34 cellular contexts compared by ENCODE assay signal in the genomic region with DNA sequence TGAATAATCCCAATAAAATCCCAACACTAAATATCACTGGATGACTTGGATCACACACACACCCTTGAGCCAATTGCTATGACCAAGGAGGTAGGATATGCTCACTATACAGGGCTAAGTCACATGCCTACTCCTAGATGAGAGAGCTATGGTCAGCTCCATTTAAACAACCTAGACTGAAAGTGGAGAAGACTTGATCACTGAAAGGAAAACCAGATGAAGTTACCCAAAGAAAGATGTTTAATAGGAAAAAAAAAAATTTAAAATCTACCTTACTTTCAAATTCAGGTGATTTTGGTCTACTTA. TPM values are rescaled to one million over a fixed set of nuclear protein-coding genes. Genes with fewer than 3 reads are reported as not detected.
"Had no signal": no experiment of that assay in that cellular context is flagged by ENCODE, and none has a peak within 500 bp of the region (broad histone marks: within the 10 kb centered on the region; RNA-seq: fewer than 3 reads in every experiment).

No MANE protein-coding gene starts in this region.

- H3K9me3 ChIP-seq: ascending aorta, breast epithelium, colonic mucosa, esophagus squamous epithelium had no signal

- FAIRE-seq: endometrium had no signal

- H3K4me1 Mint-ChIP-seq: activated CD4-positive, alpha-beta memory T cell treated with anti-CD3 and anti-CD28 coated beads, Interleukin-2, amount 10 ng/mL, durations not matched to agents 7 days and 5 days; activated CD4-positive, alpha-beta T cell treated with anti-CD3 and anti-CD28 coated beads, Interleukin-2, amount 10 ng/mL, durations not matched to agents 7 days and 5 days; activated naive CD4-positive, alpha-beta T cell treated with anti-CD3 and anti-CD28 coated beads, Interleukin-2, amount 10 ng/mL, durations not matched to agents 7 days and 5 days; activated naive CD8-positive, alpha-beta T cell treated with anti-CD3 and anti-CD28 coated beads, Interleukin-2, amount 10 ng/mL, durations not matched to agents 7 days and 5 days; WTC11 had no signal

- H3K27me3 ChIP-seq: ascending aorta, cardiac muscle cell, colonic mucosa, gastroesophageal sphincter had no signal

- H3K36me3 ChIP-seq: ascending aorta, breast epithelium, cardiac muscle cell, colonic mucosa, esophagus squamous epithelium, gastroesophageal sphincter had no signal

- H3K4me3 ChIP-seq: ascending aorta, breast epithelium, cardiac muscle cell, colonic mucosa, esophagus squamous epithelium, gastroesophageal sphincter had no signal

- H3K27ac ChIP-seq: ascending aorta, breast epithelium, cardiac muscle cell, colonic mucosa, epithelial cell of prostate, esophagus squamous epithelium, gastroesophageal sphincter, VCaP had no signal

- H3K4me1 ChIP-seq: ascending aorta, breast epithelium, colonic mucosa, esophagus squamous epithelium had no signal

- ATAC-seq: activated naive CD4-positive, alpha-beta T cell treated with anti-CD3 and anti-CD28 coated beads, Interleukin-2, amount 50 U/mL, for 72 hours; activated T-cell treated with anti-CD3 and anti-CD28 coated beads, Interleukin-2, amount 50 U/mL, for 72 hours; gastroesophageal sphincter; WTC11 had no signal

- H3K27ac Mint-ChIP-seq: activated CD4-positive, alpha-beta memory T cell treated with anti-CD3 and anti-CD28 coated beads, Interleukin-2, amount 10 ng/mL, durations not matched to agents 7 days and 5 days; activated CD4-positive, alpha-beta T cell treated with anti-CD3 and anti-CD28 coated beads, Interleukin-2, amount 10 ng/mL, durations not matched to agents 7 days and 5 days; activated naive CD4-positive, alpha-beta T cell treated with anti-CD3 and anti-CD28 coated beads, Interleukin-2, amount 10 ng/mL, durations not matched to agents 7 days and 5 days; activated naive CD4-positive, alpha-beta T cell treated with anti-CD3 and anti-CD28 coated beads, Interleukin-2, amount 50 U/mL, for 72 hours; activated naive CD8-positive, alpha-beta T cell treated with anti-CD3 and anti-CD28 coated beads, Interleukin-2, amount 10 ng/mL, durations not matched to agents 7 days and 5 days; activated T-cell treated with anti-CD3 and anti-CD28 coated beads, Interleukin-2, amount 50 U/mL, for 24 hours; activated T-cell treated with anti-CD3 and anti-CD28 coated beads, Interleukin-2, amount 50 U/mL, for 72 hours; WTC11 had no signal

- H3K4me3 Mint-ChIP-seq: activated CD4-positive, alpha-beta memory T cell treated with anti-CD3 and anti-CD28 coated beads, Interleukin-2, amount 10 ng/mL, durations not matched to agents 7 days and 5 days; activated CD4-positive, alpha-beta T cell treated with anti-CD3 and anti-CD28 coated beads, Interleukin-2, amount 10 ng/mL, durations not matched to agents 7 days and 5 days; activated naive CD4-positive, alpha-beta T cell treated with anti-CD3 and anti-CD28 coated beads, Interleukin-2, amount 10 ng/mL, durations not matched to agents 7 days and 5 days; activated naive CD8-positive, alpha-beta T cell treated with anti-CD3 and anti-CD28 coated beads, Interleukin-2, amount 10 ng/mL, durations not matched to agents 7 days and 5 days; activated T-cell treated with anti-CD3 and anti-CD28 coated beads, Interleukin-2, amount 50 U/mL, for 24 hours; activated T-cell treated with anti-CD3 and anti-CD28 coated beads, Interleukin-2, amount 50 U/mL, for 72 hours; brain; WTC11 had no signal

- H3K9me3 Mint-ChIP-seq: activated CD4-positive, alpha-beta memory T cell treated with anti-CD3 and anti-CD28 coated beads, Interleukin-2, amount 10 ng/mL, durations not matched to agents 7 days and 5 days; activated CD4-positive, alpha-beta T cell treated with anti-CD3 and anti-CD28 coated beads, Interleukin-2, amount 10 ng/mL, durations not matched to agents 7 days and 5 days; activated naive CD4-positive, alpha-beta T cell treated with anti-CD3 and anti-CD28 coated beads, Interleukin-2, amount 10 ng/mL, durations not matched to agents 7 days and 5 days; activated naive CD8-positive, alpha-beta T cell treated with anti-CD3 and anti-CD28 coated beads, Interleukin-2, amount 10 ng/mL, durations not matched to agents 7 days and 5 days; WTC11 had no signal

- DNase-seq: activated CD4-positive, alpha-beta memory T cell treated with anti-CD3 and anti-CD28 coated beads, Interleukin-2, amount 10 ng/mL, durations not matched to agents 7 days and 5 days; activated CD4-positive, alpha-beta T cell treated with anti-CD3 and anti-CD28 coated beads for 1 hour; activated CD4-positive, alpha-beta T cell treated with anti-CD3 and anti-CD28 coated beads for 4 hours; activated CD4-positive, alpha-beta T cell treated with anti-CD3 and anti-CD28 coated beads, Interleukin-2, amount 10 ng/mL, durations not matched to agents 7 days and 5 days; activated CD4-positive, alpha-beta T cell treated with anti-CD3 and anti-CD28 coated beads, Interleukin-2, amount 50 U/mL, for 4 hours; activated CD8-positive, alpha-beta memory T cell treated with anti-CD3 and anti-CD28 coated beads, Interleukin-2, amount 50 U/mL, for 48 hours; activated gamma-delta T cell; activated naive CD4-positive, alpha-beta T cell; activated naive CD4-positive, alpha-beta T cell treated with anti-CD3 and anti-CD28 coated beads, Interleukin-2, amount 10 ng/mL, durations not matched to agents 7 days and 5 days; activated naive CD8-positive, alpha-beta T cell treated with anti-CD3 and anti-CD28 coated beads, Interleukin-2, amount 10 ng/mL, durations not matched to agents 7 days and 5 days; activated T-cell treated with anti-CD3 and anti-CD28 coated beads for 4 hours; activated T-cell treated with anti-CD3 and anti-CD28 coated beads, Interleukin-2, amount 50 U/mL, for 24 hours; activated T-cell treated with anti-CD3 and anti-CD28 coated beads, Interleukin-2, amount 50 U/mL, for 72 hours; central memory CD4-positive, alpha-beta T cell; cerebellar nuclear complex; colonic mucosa; effector CD8-positive, alpha-beta T cell; esophagus squamous epithelium; foreskin melanocyte; T-helper 2 cell had no signal

RNA-seq across cellular contexts. Expression of gene COL19A1, which starts 18.9 kb away (rescaled TPM):
- total RNA-seq: activated CD4-positive, alpha-beta T cell treated with anti-CD3 and anti-CD28 coated beads, Interleukin-2, amount 10 ng/mL, durations not matched to agents 7 days and 5 days; ascending aorta; endothelial cell of umbilical vein; fibroblast of lung; glomerular endothelial cell; T-helper 1 cell treated with Interleukin-12 subunit alpha and Interleukin-12 subunit beta and Interleukin-4 antibody, amounts not matched to agents 30 ng/mL and 1 ng/mL, for 36 hours; WTC11 had no signal
- polyA plus RNA-seq: endothelial cell of umbilical vein had no signal
